In the genomic region with DNA sequence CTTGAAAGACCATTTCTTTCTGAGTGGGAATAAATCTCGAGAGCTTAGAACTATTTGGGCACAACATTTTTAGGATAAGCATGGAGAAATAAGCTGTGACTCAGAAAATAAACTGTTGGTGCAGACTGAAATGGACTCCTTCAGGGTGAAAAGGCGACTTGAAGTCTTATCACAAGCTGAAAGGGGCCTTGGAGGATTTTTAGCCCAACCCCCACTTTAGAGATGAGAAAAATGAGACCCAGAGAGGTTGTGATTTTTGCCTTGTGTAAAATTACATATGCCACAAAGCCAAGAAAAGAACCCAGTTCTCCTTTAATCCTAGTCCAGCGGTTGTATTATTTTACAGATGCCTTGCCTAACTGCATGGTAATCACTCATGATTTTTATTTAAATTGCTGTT, we compare ENCODE assay signal across 8 cellular contexts. TPM values are rescaled to one million over a fixed set of nuclear protein-coding genes. Genes with fewer than 3 reads are reported as not detected.
DNase-seq lines count a peak whose midpoint lies in the region; ATAC-seq, FAIRE-seq and TF ChIP-seq lines count a peak whose summit lies in the region.

No MANE protein-coding gene starts in this region.

- peak overlapping the region; percentile 86 for H3K4me3 ChIP-seq in MG63
- peak overlapping the region; percentile 85 for H3K4me3 ChIP-seq in bronchial epithelial cell (ENCODE audit: low read depth, low read length)
- H3K4me3 ChIP-seq in muscle layer of duodenum (ENCODE audit: low read depth in 1 of 2, low read length in 2 of 2): peak overlapping the region; percentile 81 to 90

- peak; percentile 57 for DNase-seq in EH (ENCODE audit: low read depth)
- DNase-seq in MG63: no peak
- DNase-seq in bronchial epithelial cell (ENCODE audit: low read depth): peak; percentile 38
- DNase-seq in NCI-H1436 (lab: John Stamatoyannopoulos, UW): no peak
- no peak for DNase-seq in GM10248 (ENCODE audit: extremely low spot score)
- DNase-seq in left colon: no peak

- H3K27me3 ChIP-seq in MG63 (no peaks in the 10 kb centered on the region), bronchial epithelial cell (ENCODE audit: control insufficient read depth, insufficient read depth, low read length) (no peaks in the 10 kb centered on the region), muscle layer of duodenum (ENCODE audit: low read depth, low read length) (no peaks in the 10 kb centered on the region)

- H3K36me3 ChIP-seq in MG63: peaks cover 20% of the 10 kb centered on the region
- peaks cover 1% of the 10 kb centered on the region for H3K36me3 ChIP-seq in bronchial epithelial cell (ENCODE audit: control insufficient read depth, insufficient read depth, low read length)
- peaks cover 0 to 11% of the 10 kb centered on the region in 2 donors for H3K36me3 ChIP-seq in muscle layer of duodenum (ENCODE audit: control insufficient read depth in 1 of 2, insufficient read depth in 2 of 2, low read length in 2 of 2)

- ATAC-seq in HG03095 (IDR thresholded peaks at IDR 0.05; ENCODE audit: unreplicated experiment) (no peak), left colon (no peak)

- FAIRE-seq in bronchial epithelial cell (lab: Jason Lieb, UNC): no peak

- intact Hi-C loops in left colon (cut with DNase I, micrococcal nuclease): loop anchor here in 1 of 2 donors (5.0 kb wide), 1 partner anchor 141 kb away; a partner anchor contains a TSS

- POLR2A ChIA-PET in GM10248 (lab: Yijun Ruan, JAX): interaction anchor here (0.6 to 2.3 kb wide), 4 partner anchors 8 to 249 kb away, joined by 4 to 11 read pairs (median 7); no protein-coding TSS in a partner anchor

- peak overlapping the region; percentile 91 for H3K27ac ChIP-seq in muscle layer of duodenum (ENCODE audit: low read length)

- peaks cover 0 to 22% of the 10 kb centered on the region in 2 donors for H3K4me1 ChIP-seq in muscle layer of duodenum (ENCODE audit: control insufficient read depth in 1 of 2, insufficient read depth in 2 of 2, low read length in 2 of 2)

- TF ChIP-seq CTCF in bronchial epithelial cell (IDR thresholded peaks at IDR 0.05; ENCODE audit: insufficient read depth, low read length, severe bottlenecking) (no peak), GM10248 (IDR thresholded peaks at IDR 0.05; ENCODE audit: control extremely low read depth, extremely low read depth, low read depth, missing control alignments) (no peak)

- H3K9me3 ChIP-seq in MG63 (no peaks in the 10 kb centered on the region), muscle layer of duodenum (ENCODE audit: control insufficient read depth in 1 of 2, low read length in 2 of 2) (no peaks in the 10 kb centered on the region)

- CTCF ChIA-PET in GM10248 (lab: Yijun Ruan, JAX): interaction anchor here (0.9 to 2.9 kb wide), 4 partner anchors 8 to 139 kb away, joined by 3 to 12 read pairs (median 4); a partner anchor contains a TSS

RNA-seq across cellular contexts. Expression of a gene that starts 1.5 kb away (rescaled TPM):
- total RNA-seq in MG63 (2014; rRNA removed; shearing (Covaris generic); ENCODE audit: low replicate concordance): 35.5 and 38.5 TPM in 2 replicates
- total RNA-seq in bronchial epithelial cell: 79.4 and 89.5 TPM in 2 replicates
- 100 to 1,000 TPM; 397 to 503 TPM for total RNA-seq in left colon

Comparison
In these comparisons a context has a peak if more than half of its experiments do, and no peak if none do; other contexts are left out.
1. DNase-seq: peak in EH (single experiment) and bronchial epithelial cell (single experiment); none in MG63 (single experiment), NCI-H1436 (single experiment), GM10248 (single experiment) and left colon (0 of 2).
2. Peak in every context shown above with its lines, with median percentiles within 50 percentile points of each other: H3K4me3 ChIP-seq.